In the genomic region with DNA sequence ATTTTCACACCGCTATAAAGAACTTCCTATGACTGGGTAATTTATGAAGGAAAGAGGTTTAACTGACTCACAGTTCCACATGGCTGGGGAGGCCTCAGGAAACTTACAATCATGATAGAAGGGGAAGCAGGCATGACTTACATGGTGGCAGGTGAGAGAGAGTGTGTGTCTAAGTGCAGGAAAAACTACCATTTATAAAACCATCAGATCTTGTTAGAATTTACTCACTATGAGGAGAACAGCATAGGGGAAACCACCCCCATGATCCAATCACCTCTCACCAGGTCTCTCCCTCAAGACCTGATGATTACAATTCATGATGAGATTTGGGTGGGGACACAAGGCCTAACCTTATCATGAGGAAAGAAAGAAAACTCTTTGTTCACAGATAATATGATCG, we compare ENCODE assay signal across 24 cellular contexts.
"Had no signal": no experiment of that assay in that cellular context is flagged by ENCODE, and none has a peak within 500 bp of the region (broad histone marks: within the 10 kb centered on the region; RNA-seq: fewer than 3 reads in every experiment).

No MANE protein-coding gene starts in this region.

- H3K4me3 ChIP-seq: cardiac muscle cell, SK-N-MC had no signal

- H3K4me3 Mint-ChIP-seq: activated naive CD8-positive, alpha-beta T cell treated with anti-CD3 and anti-CD28 coated beads, Interleukin-2, amount 50 U/mL, for 24 hours; activated T-cell treated with anti-CD3 and anti-CD28 coated beads, Interleukin-2, amount 50 U/mL, for 72 hours had no signal

- H3K27ac Mint-ChIP-seq: activated naive CD4-positive, alpha-beta T cell treated with anti-CD3 and anti-CD28 coated beads, Interleukin-2, amount 50 U/mL, for 72 hours; activated naive CD8-positive, alpha-beta T cell treated with anti-CD3 and anti-CD28 coated beads, Interleukin-2, amount 50 U/mL, for 24 hours had no signal

- ATAC-seq: activated naive CD8-positive, alpha-beta T cell treated with anti-CD3 and anti-CD28 coated beads, Interleukin-2, amount 50 U/mL, for 24 hours; activated T-cell treated with anti-CD3 and anti-CD28 coated beads, Interleukin-2, amount 50 U/mL, for 72 hours; Panc1; Right ventricle myocardium inferior had no signal

- H3K27me3 ChIP-seq: brain microvascular endothelial cell, cardiac muscle cell had no signal

- H3K27ac ChIP-seq: cardiac muscle cell, SK-N-MC, VCaP had no signal

- H3K27me3 Mint-ChIP-seq: activated naive CD8-positive, alpha-beta T cell treated with anti-CD3 and anti-CD28 coated beads, Interleukin-2, amount 50 U/mL, for 24 hours had no signal

- DNase-seq: activated CD4-positive, alpha-beta T cell treated with anti-CD3 and anti-CD28 coated beads for 4 hours; activated CD8-positive, alpha-beta memory T cell treated with anti-CD3 and anti-CD28 coated beads for 24 hours; activated naive CD8-positive, alpha-beta T cell treated with anti-CD3 and anti-CD28 coated beads, Interleukin-2, amount 50 U/mL, for 24 hours; activated T-cell treated with anti-CD3 and anti-CD28 coated beads, Interleukin-2, amount 50 U/mL, for 72 hours; amniotic stem cell; brain microvascular endothelial cell; MM.1S; NCI-H1105; NCI-H1436; NCI-H1694 treated with DMSO at 0.1 percent for 48 hours; NCI-H2029 treated with DMSO at 0.1 percent for 48 hours; NCI-H345; NCI-H510A; NCI-H526 treated with DMSO at 0.1 percent for 48 hours; NCI-H82; OCI-M1; RPMI8226; T-helper 1 cell had no signal

- H3K36me3 ChIP-seq: brain microvascular endothelial cell, cardiac muscle cell had no signal
